Comparison of ENCODE assay signal across 15 cellular contexts in the genomic region with DNA sequence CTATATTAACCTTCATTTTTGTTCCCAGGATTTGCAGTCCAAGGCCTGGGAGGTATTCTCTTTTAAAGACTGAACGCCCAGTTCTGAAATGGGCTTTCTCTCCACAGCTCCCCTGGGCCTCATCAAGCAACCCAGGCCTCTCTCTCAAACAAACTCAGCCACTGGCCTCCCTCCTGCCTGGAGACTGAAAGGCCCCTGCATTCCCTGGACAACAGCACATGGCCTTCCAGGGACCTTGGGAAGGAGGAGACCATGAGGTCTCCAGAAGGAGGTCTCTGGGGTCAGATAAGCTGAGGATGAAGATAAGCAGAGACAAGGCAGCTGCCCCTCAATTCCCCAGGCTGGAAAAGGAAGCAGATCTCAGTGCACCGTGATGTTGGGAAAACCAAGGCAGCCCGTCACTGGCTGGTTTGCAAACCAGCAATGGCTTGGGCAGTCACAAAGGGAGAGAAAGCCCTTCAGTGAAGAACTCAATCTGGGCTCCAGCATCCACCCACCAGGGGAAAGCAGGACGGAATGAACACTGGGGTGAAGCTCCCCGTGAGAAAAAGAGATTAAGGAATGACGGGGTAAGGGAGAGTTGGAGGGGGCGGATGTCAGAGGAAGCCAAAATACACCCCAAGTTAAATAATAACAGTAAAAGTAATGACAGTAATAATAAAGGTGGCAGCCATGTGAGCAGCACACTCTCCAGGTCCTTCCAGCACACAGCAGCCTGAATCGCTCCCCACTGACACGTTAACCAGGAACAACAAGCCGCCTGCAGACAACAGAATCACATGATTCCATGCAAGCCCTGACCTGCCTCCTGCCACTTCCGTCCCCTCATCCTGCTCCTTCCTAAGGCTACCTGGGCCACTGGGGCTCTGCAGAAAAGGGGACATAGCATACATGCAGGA. TPM values are rescaled to one million over a fixed set of nuclear protein-coding genes. Genes with fewer than 3 reads are reported as not detected.
DNase-seq lines count a peak whose midpoint lies in the region; ATAC-seq, FAIRE-seq and TF ChIP-seq lines count a peak whose summit lies in the region.
"Had no signal": no experiment of that assay in that cellular context is flagged by ENCODE, and none has a peak within 500 bp of the region (broad histone marks: within the 10 kb centered on the region; RNA-seq: fewer than 3 reads in every experiment).

No MANE protein-coding gene starts in this region.

- peak; percentile 5 for ATAC-seq in gastroesophageal sphincter
- ATAC-seq in GM18909 (IDR thresholded peaks at IDR 0.05; ENCODE audit: poor library complexity, unreplicated experiment) = no peak

- no peak for TF ChIP-seq POLR2A in gastroesophageal sphincter (IDR thresholded peaks at IDR 0.05)

- no peaks in the 10 kb centered on the region for H4K20me1 ChIP-seq in PC-9 (ENCODE audit: insufficient read depth)

- no peak for TF ChIP-seq EP300 in gastroesophageal sphincter (IDR thresholded peaks at IDR 0.05)

- H3K27me3 ChIP-seq in PC-9 (ENCODE audit: insufficient read depth, low read depth) (no peaks in the 10 kb centered on the region), gastroesophageal sphincter (no peaks in the 10 kb centered on the region), parathyroid adenoma (ENCODE audit: control insufficient read depth, insufficient read depth, low read length) (no peaks in the 10 kb centered on the region)
- H3K27me3 ChIP-seq: uterus had no signal

- intact Hi-C loops in PC-9 (cut with micrococcal nuclease; ENCODE audit: unreplicated experiment) = loop anchor here (2.0 kb wide), 1 partner anchor 32 kb away; no protein-coding TSS in a partner anchor

- H2AFZ ChIP-seq in PC-9 (no peak overlapping the region), parathyroid adenoma (peak overlapping the region; percentile 50)

- no peak for TF ChIP-seq CTCF in PC-9 (conservative IDR thresholded peaks at IDR 0.05)
- TF ChIP-seq CTCF in gastroesophageal sphincter (IDR thresholded peaks at IDR 0.05) = no peak
- no peak for TF ChIP-seq CTCF in parathyroid adenoma (IDR thresholded peaks at IDR 0.05)
- no peak for TF ChIP-seq CTCF in D721Med (IDR thresholded peaks at IDR 0.05; ENCODE audit: insufficient read depth, missing control alignments)

- H3K4me3 ChIP-seq in PC-9 = peak overlapping the region; percentile 35; the same call in 1 of the 2 replicates
- no peak overlapping the region for H3K4me3 ChIP-seq in gastroesophageal sphincter
- no peak overlapping the region for H3K4me3 ChIP-seq in parathyroid adenoma (ENCODE audit: low read depth, low read length)
- H3K4me3 ChIP-seq: adrenal gland, uterus had no signal

- CTCF ChIA-PET in PC-9 (lab: Charles Lee) = no interaction called here

- no peaks in the 10 kb centered on the region for H3K36me3 ChIP-seq in PC-9 (ENCODE audit: low read depth)
- no peaks in the 10 kb centered on the region for H3K36me3 ChIP-seq in gastroesophageal sphincter
- H3K36me3 ChIP-seq in parathyroid adenoma (ENCODE audit: control insufficient read depth, insufficient read depth, low read length) = no peaks in the 10 kb centered on the region
- H3K36me3 ChIP-seq: adrenal gland, uterus had no signal

- peak; percentile 53 for DNase-seq in DMS79 treated with DMSO at 0.1 percent for 48 hours (lab: John Stamatoyannopoulos, UW)
- DNase-seq in PC-9 = peak in 1 of 2 experiments; percentile 50
- no peak for DNase-seq in dermis blood vessel endothelial cell
- no peak for DNase-seq in NCI-H524 (lab: John Stamatoyannopoulos, UW)
- DNase-seq in D721Med (ENCODE audit: insufficient read length, low spot score) = no peak
- DNase-seq: activated T-cell treated with anti-CD3 and anti-CD28 coated beads, Interleukin-2, amount 50 U/mL, for 1 hour; adrenal gland; effector CD4-positive, alpha-beta T cell; NCI-H1694 treated with DMSO at 0.1 percent for 48 hours; occipital lobe; stimulated activated CD8-positive, alpha-beta memory T cell treated with anti-CD3 and anti-CD28 coated beads, Interleukin-4, amount 100 ng/mL, for 48 hours; uterus had no signal

- H3K27ac ChIP-seq in PC-9 = peak overlapping the region; percentile 86
- H3K27ac ChIP-seq in gastroesophageal sphincter = no peak overlapping the region
- peak overlapping the region; percentile 16 for H3K27ac ChIP-seq in parathyroid adenoma
- H3K27ac ChIP-seq: adrenal gland had no signal

- H3K79me2 ChIP-seq in PC-9 (ENCODE audit: low read depth) (peaks cover 4% of the 10 kb centered on the region; the same call in 1 of the 2 replicates), parathyroid adenoma (no peaks in the 10 kb centered on the region)

- peaks cover 26% of the 10 kb centered on the region for H3F3A ChIP-seq in PC-9 (ENCODE audit: insufficient read depth, low read depth)

- FAIRE-seq in D721Med (lab: Jason Lieb, UNC) = no peak

- H3K9ac ChIP-seq in parathyroid adenoma = no peak overlapping the region

- H3K4me1 ChIP-seq in PC-9 (replicated peaks; ENCODE audit: insufficient read depth) (peaks cover 43% of the 10 kb centered on the region), gastroesophageal sphincter (peaks cover 0 to 22% (median 0%) of the 10 kb centered on the region in 3 donors), parathyroid adenoma (peaks cover 3% of the 10 kb centered on the region)
- H3K4me1 ChIP-seq: adrenal gland, uterus had no signal

- no peaks in the 10 kb centered on the region for H3K9me2 ChIP-seq in PC-9 (ENCODE audit: insufficient read depth)

- 38 to 67% methylated on average over 3 to 5 of the region's 11 CpGs for WGBS in gastroesophageal sphincter (ENCODE audit: low coverage in 1 of 2), 2 donors

- BruUV-seq in PC-9 (replicated peaks; lab: Mats Ljungman, UMichigan) = no TSS peak

- no peaks in the 10 kb centered on the region for H3K9me3 ChIP-seq in PC-9 (ENCODE audit: insufficient read depth, low read depth)
- no peaks in the 10 kb centered on the region for H3K9me3 ChIP-seq in gastroesophageal sphincter
- H3K9me3 ChIP-seq in parathyroid adenoma (ENCODE audit: control insufficient read depth, low read length) = no peaks in the 10 kb centered on the region
- H3K9me3 ChIP-seq: adrenal gland, uterus had no signal

- H3K4me2 ChIP-seq in PC-9 (peak overlapping the region; percentile 72), parathyroid adenoma (ENCODE audit: low read length) (no peak overlapping the region)

- POLR2A ChIA-PET in PC-9 (lab: Charles Lee; ENCODE audit: unreplicated experiment) = interaction anchor here (0.6 kb wide), 1 partner anchor 904 kb away, joined by 3 read pairs; no protein-coding TSS in a partner anchor

RNA-seq across cellular contexts. Expression of a gene that starts 22.3 kb away (rescaled TPM):
- 83.0 and 88.0 TPM in 2 replicates for total RNA-seq in PC-9 (2021)
- total RNA-seq in gastroesophageal sphincter = 10 to 100 TPM in 2 of 4 donors, 1 to 10 TPM in 2; 6.8 to 32.3 (median 10.0) TPM
- total RNA-seq in dermis blood vessel endothelial cell = 2.0 and 7.1 TPM in 2 replicates

Comparison
In these comparisons a context has a peak if more than half of its experiments do, and no peak if none do; other contexts are left out.
1. H3K27ac ChIP-seq: peak in PC-9 (single experiment) and parathyroid adenoma (single experiment); none in gastroesophageal sphincter (0 of 4).